ENCODE assay signal across 3 cellular contexts in the genomic region with DNA sequence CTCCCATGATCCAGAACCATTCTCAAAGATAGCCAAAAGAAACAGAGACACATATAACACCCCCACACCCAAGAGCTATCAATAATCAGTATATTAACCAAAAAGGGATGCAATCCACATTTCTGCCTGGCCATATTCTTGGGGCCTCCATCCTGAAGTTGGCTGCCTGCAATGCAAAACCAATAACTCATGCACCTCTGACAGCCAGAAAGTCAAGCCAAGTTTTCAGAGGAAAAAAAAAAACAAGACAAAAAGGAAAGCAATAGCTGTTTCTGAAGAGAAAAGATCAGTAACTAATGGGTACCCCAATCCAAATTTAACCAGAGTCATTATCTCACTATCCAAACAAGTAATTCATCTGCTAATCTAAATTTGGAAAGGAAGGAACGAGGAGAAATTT. TPM values are rescaled to one million over a fixed set of nuclear protein-coding genes. Genes with fewer than 3 reads are reported as not detected.
"Had no signal": no experiment of that assay in that cellular context is flagged by ENCODE, and none has a peak within 500 bp of the region (broad histone marks: within the 10 kb centered on the region; RNA-seq: fewer than 3 reads in every experiment).

No MANE protein-coding gene starts in this region.

- ATAC-seq: GM12878 had no signal

- H3K4me3 ChIP-seq: GM12878 had no signal

- DNase-seq: GDM1, GF-D8 had no signal

RNA-seq across cellular contexts. Expression of a gene that starts 7.3 kb away (rescaled TPM):
- total RNA-seq: GM12878 had no signal
